18 cellular contexts compared by ENCODE assay signal in the genomic region with DNA sequence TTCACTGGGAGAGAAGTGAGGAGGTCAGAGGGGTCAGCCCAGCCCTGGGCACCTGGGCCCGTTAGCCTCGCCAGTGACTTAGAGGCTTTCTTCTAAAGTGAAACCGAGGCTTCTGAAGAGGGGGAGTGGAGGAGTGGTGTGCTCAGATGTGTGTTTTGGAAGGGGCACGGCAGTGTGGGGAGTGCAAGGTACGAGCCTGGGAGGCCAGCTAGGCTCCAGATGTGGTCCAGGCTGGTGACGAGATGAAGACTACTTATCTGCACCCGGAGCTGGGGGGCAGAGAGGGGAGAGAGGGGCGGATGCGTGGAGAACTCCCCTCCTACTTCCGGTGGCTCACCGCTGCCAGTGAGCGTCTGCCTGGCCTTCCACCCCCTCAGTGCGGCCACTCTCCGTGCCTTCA.
DNase-seq lines count a peak whose midpoint lies in the region; ATAC-seq and TF ChIP-seq lines count a peak whose summit lies in the region.
"Had no signal": no experiment of that assay in that cellular context is flagged by ENCODE, and none has a peak within 500 bp of the region (broad histone marks: within the 10 kb centered on the region; RNA-seq: fewer than 3 reads in every experiment).

No MANE protein-coding gene starts in this region.

- TF ChIP-seq CTCF in mammary epithelial cell (conservative IDR thresholded peaks at IDR 0.05 in 1 of 2, IDR thresholded peaks at IDR 0.05 in 1 of 2; ENCODE audit: extremely low read depth in 1 of 2, insufficient read depth in 1 of 2, low read depth in 1 of 2, low read length in 2 of 2) (no peak), brain microvascular endothelial cell (IDR thresholded peaks at IDR 0.05; ENCODE audit: low read depth, low read length, missing control alignments) (no peak)

- peaks cover 2% of the 10 kb centered on the region for H3K27me3 Mint-ChIP-seq in activated naive CD4-positive, alpha-beta T cell treated with anti-CD3 and anti-CD28 coated beads, Interleukin-2, amount 50 U/mL, for 24 hours
- H3K27me3 Mint-ChIP-seq in activated CD8-positive, alpha-beta T cell treated with anti-CD3 and anti-CD28 coated beads, Interleukin-2, amount 10 ng/mL, durations not matched to agents 7 days and 5 days (ENCODE audit: low read depth) = peaks cover under 1% of the 10 kb centered on the region

- POLR2A ChIA-PET in activated CD8-positive, alpha-beta T cell treated with anti-CD3 and anti-CD28 coated beads, Interleukin-2, amount 10 ng/mL, durations not matched to agents 7 days and 5 days (lab: Charles Lee) = no interaction called here

- no peak overlapping the region for H3K4me3 ChIP-seq in mammary epithelial cell (replicated peaks in 1 of 3; ENCODE audit: insufficient read depth in 1 of 3, low read depth in 2 of 3, low read length in 3 of 3)
- H3K4me3 ChIP-seq in brain microvascular endothelial cell (ENCODE audit: low read depth, low read length) = no peak overlapping the region
- H3K4me3 ChIP-seq: MG63 had no signal

- no peak overlapping the region for H3K4me2 ChIP-seq in mammary epithelial cell (ENCODE audit: insufficient read depth, low read depth, low read length)
- H3K4me2 ChIP-seq: KMS-11 had no signal

- peaks cover 3% of the 10 kb centered on the region for H3K4me1 Mint-ChIP-seq in activated naive CD4-positive, alpha-beta T cell treated with anti-CD3 and anti-CD28 coated beads, Interleukin-2, amount 50 U/mL, for 24 hours
- peaks cover 48% of the 10 kb centered on the region for H3K4me1 Mint-ChIP-seq in activated CD8-positive, alpha-beta T cell treated with anti-CD3 and anti-CD28 coated beads, Interleukin-2, amount 10 ng/mL, durations not matched to agents 7 days and 5 days (ENCODE audit: low read depth)
- H3K4me1 Mint-ChIP-seq in stimulated activated effector memory CD8-positive, alpha-beta T cell treated with anti-CD3 and anti-CD28 coated beads, Interleukin-12 subunit alpha, Interleukin-12 subunit beta, amount 100 ng/mL, for 72 hours = no peaks in the 10 kb centered on the region
- H3K4me1 Mint-ChIP-seq: CD4-positive, alpha-beta memory T cell had no signal

- H3K27me3 ChIP-seq in mammary epithelial cell (ENCODE audit: insufficient read depth, low read length) (no peaks in the 10 kb centered on the region), brain microvascular endothelial cell (replicated peaks) (no peaks in the 10 kb centered on the region)
- H3K27me3 ChIP-seq: MG63 had no signal

- 97% methylated on average over 6 of the region's 14 CpGs for WGBS in mammary epithelial cell (ENCODE audit: low coverage, missing lambda C conversion rate)

- no TSS peak for BruUV-seq in mammary epithelial cell (replicated peaks; lab: Mats Ljungman, UMichigan)

- no peaks in the 10 kb centered on the region; the same call in 1 of the 2 replicates for H3K36me3 ChIP-seq in KOPT-K1 (ENCODE audit: insufficient read depth, low read length)
- no peaks in the 10 kb centered on the region for H3K36me3 ChIP-seq in mammary epithelial cell (ENCODE audit: insufficient read depth, low read length)
- H3K36me3 ChIP-seq in brain microvascular endothelial cell (replicated peaks) = no peaks in the 10 kb centered on the region
- H3K36me3 ChIP-seq: MG63 had no signal

- peak; percentile 31 for ATAC-seq in activated CD8-positive, alpha-beta T cell treated with anti-CD3 and anti-CD28 coated beads, Interleukin-2, amount 10 ng/mL, durations not matched to agents 7 days and 5 days
- peak; percentile 12 for ATAC-seq in stimulated activated effector memory CD8-positive, alpha-beta T cell treated with anti-CD3 and anti-CD28 coated beads, Interleukin-12 subunit alpha, Interleukin-12 subunit beta, amount 100 ng/mL, for 72 hours

- H3K4me1 ChIP-seq in mammary epithelial cell (ENCODE audit: insufficient read depth, low read length) = no peaks in the 10 kb centered on the region

- H3K79me2 ChIP-seq in mammary epithelial cell (ENCODE audit: insufficient read depth, low read length) = no peaks in the 10 kb centered on the region

- H3K27ac Mint-ChIP-seq in activated naive CD4-positive, alpha-beta T cell treated with anti-CD3 and anti-CD28 coated beads, Interleukin-2, amount 50 U/mL, for 24 hours = no peak overlapping the region
- peak overlapping the region; percentile 20 for H3K27ac Mint-ChIP-seq in activated CD8-positive, alpha-beta T cell treated with anti-CD3 and anti-CD28 coated beads, Interleukin-2, amount 10 ng/mL, durations not matched to agents 7 days and 5 days
- H3K27ac Mint-ChIP-seq in stimulated activated effector memory CD8-positive, alpha-beta T cell treated with anti-CD3 and anti-CD28 coated beads, Interleukin-12 subunit alpha, Interleukin-12 subunit beta, amount 100 ng/mL, for 72 hours = no peak overlapping the region
- H3K27ac Mint-ChIP-seq: CD4-positive, alpha-beta memory T cell; HFFc6 had no signal

- H3K36me3 Mint-ChIP-seq in activated naive CD4-positive, alpha-beta T cell treated with anti-CD3 and anti-CD28 coated beads, Interleukin-2, amount 50 U/mL, for 24 hours = no peaks in the 10 kb centered on the region
- no peaks in the 10 kb centered on the region for H3K36me3 Mint-ChIP-seq in activated CD8-positive, alpha-beta T cell treated with anti-CD3 and anti-CD28 coated beads, Interleukin-2, amount 10 ng/mL, durations not matched to agents 7 days and 5 days (ENCODE audit: low read depth)
- H3K36me3 Mint-ChIP-seq in stimulated activated effector memory CD8-positive, alpha-beta T cell treated with anti-CD3 and anti-CD28 coated beads, Interleukin-12 subunit alpha, Interleukin-12 subunit beta, amount 100 ng/mL, for 72 hours = no peaks in the 10 kb centered on the region
- H3K36me3 Mint-ChIP-seq: CD4-positive, alpha-beta memory T cell had no signal

- H3K9me3 Mint-ChIP-seq in activated naive CD4-positive, alpha-beta T cell treated with anti-CD3 and anti-CD28 coated beads, Interleukin-2, amount 50 U/mL, for 24 hours = no peaks in the 10 kb centered on the region
- H3K9me3 Mint-ChIP-seq in activated CD8-positive, alpha-beta T cell treated with anti-CD3 and anti-CD28 coated beads, Interleukin-2, amount 10 ng/mL, durations not matched to agents 7 days and 5 days (ENCODE audit: insufficient read depth) = no peaks in the 10 kb centered on the region
- no peaks in the 10 kb centered on the region for H3K9me3 Mint-ChIP-seq in stimulated activated effector memory CD8-positive, alpha-beta T cell treated with anti-CD3 and anti-CD28 coated beads, Interleukin-12 subunit alpha, Interleukin-12 subunit beta, amount 100 ng/mL, for 72 hours
- H3K9me3 Mint-ChIP-seq: CD4-positive, alpha-beta memory T cell; HFFc6 had no signal

- CTCF ChIA-PET in activated CD8-positive, alpha-beta T cell treated with anti-CD3 and anti-CD28 coated beads, Interleukin-2, amount 10 ng/mL, durations not matched to agents 7 days and 5 days (lab: Charles Lee) = no interaction called here
- CTCF ChIA-PET in mammary epithelial cell (lab: Charles Lee; ENCODE audit: low non-redundant PET) = no interaction called here

- no peak overlapping the region for H2AFZ ChIP-seq in mammary epithelial cell (ENCODE audit: low read depth, low read length)

- no peak for DNase-seq in activated naive CD4-positive, alpha-beta T cell treated with anti-CD3 and anti-CD28 coated beads, Interleukin-2, amount 50 U/mL, for 16 hours
- DNase-seq in activated CD8-positive, alpha-beta T cell treated with anti-CD3 and anti-CD28 coated beads, Interleukin-2, amount 10 ng/mL, durations not matched to agents 7 days and 5 days = no peak
- no peak for DNase-seq in stimulated activated effector memory CD8-positive, alpha-beta T cell treated with anti-CD3 and anti-CD28 coated beads, Interleukin-12 subunit alpha, Interleukin-12 subunit beta, amount 100 ng/mL, for 72 hours (ENCODE audit: low spot score in 2 of 2)
- DNase-seq in mammary epithelial cell (no peak), retina (no peak), brain microvascular endothelial cell (no peak)
- DNase-seq: CD4-positive, alpha-beta memory T cell; DMS79 treated with DMSO at 0.1 percent for 48 hours; GOT3; HFFc6; MG63; NCI-H1105; NCI-H2171 treated with DMSO at 0.1 percent for 48 hours; NCI-H524; NK-92 treated with Interleukin-12 subunit alpha and Interleukin-12 subunit beta, amount 100 ng/mL, for 24 hours had no signal

- intact Hi-C loops in mammary epithelial cell (cut with micrococcal nuclease) = no loop called here

- no peaks in the 10 kb centered on the region for H4K20me1 ChIP-seq in mammary epithelial cell (ENCODE audit: insufficient read depth, low read length)

- H3K27ac ChIP-seq in KOPT-K1 (ENCODE audit: low read depth, low read length, poor library complexity, severe bottlenecking) (peak overlapping the region; percentile 93), mammary epithelial cell (ENCODE audit: insufficient read depth, low read depth, low read length) (no peak overlapping the region), brain microvascular endothelial cell (no peak overlapping the region)
- H3K27ac ChIP-seq: KMS-11 had no signal

- dilution Hi-C loops in mammary epithelial cell (cut with HindIII; ENCODE audit: low sequenced_read_pairs) = no loop called here

- in situ Hi-C loops in mammary epithelial cell (cut with MboI; ENCODE audit: low sequenced_read_pairs in 2 of 2) = no loop called here
- in situ Hi-C loops in brain microvascular endothelial cell (cut with HindIII; ENCODE audit: low pct_ligation_motif_present, low sequenced_read_pairs) = no loop called here

- H3K9me3 ChIP-seq in KOPT-K1 (ENCODE audit: insufficient read depth, low read length, poor library complexity, severe bottlenecking) (no peaks in the 10 kb centered on the region), mammary epithelial cell (replicated peaks; ENCODE audit: insufficient read depth, low read length) (no peaks in the 10 kb centered on the region)
- H3K9me3 ChIP-seq: MG63 had no signal

- peak overlapping the region; percentile 26 for H3K4me3 Mint-ChIP-seq in activated naive CD4-positive, alpha-beta T cell treated with anti-CD3 and anti-CD28 coated beads, Interleukin-2, amount 50 U/mL, for 24 hours
- H3K4me3 Mint-ChIP-seq in activated CD8-positive, alpha-beta T cell treated with anti-CD3 and anti-CD28 coated beads, Interleukin-2, amount 10 ng/mL, durations not matched to agents 7 days and 5 days = peak overlapping the region; percentile 31
- no peak overlapping the region for H3K4me3 Mint-ChIP-seq in stimulated activated effector memory CD8-positive, alpha-beta T cell treated with anti-CD3 and anti-CD28 coated beads, Interleukin-12 subunit alpha, Interleukin-12 subunit beta, amount 100 ng/mL, for 72 hours
- H3K4me3 Mint-ChIP-seq: CD4-positive, alpha-beta memory T cell; HFFc6 had no signal

- no peak overlapping the region for H3K9ac ChIP-seq in mammary epithelial cell (ENCODE audit: insufficient read depth, low read length)
- H3K9ac ChIP-seq: KMS-11 had no signal
